Comparison of ENCODE assay signal across 12 cellular contexts in genomic region chr18:54086046-54086802, GRCh38.
DNase-seq lines count a peak whose midpoint lies in the region; ATAC-seq and TF ChIP-seq lines count a peak whose summit lies in the region.
"Had no signal": no experiment of that assay in that cellular context is flagged by ENCODE, and none has a peak within 500 bp of the region (broad histone marks: within the 10 kb centered on the region; RNA-seq: fewer than 3 reads in every experiment).

No MANE protein-coding gene starts in this region.

- H3K4me2 ChIP-seq in OCI-LY3 (ENCODE audit: low read length): peak overlapping the region; percentile 14

- intact Hi-C loops in left ventricle myocardium inferior (cut with micrococcal nuclease) (no loop called here), psoas muscle (cut with DNase I) (no loop called here)

- H3K9me3 ChIP-seq in OCI-LY3 (ENCODE audit: insufficient read depth, low read length) (peaks cover 11% of the 10 kb centered on the region; the same call in 1 of the 2 replicates), left ventricle myocardium inferior (replicated peaks) (peaks cover 7% of the 10 kb centered on the region), psoas muscle (peaks cover 5% of the 10 kb centered on the region)
- H3K9me3 ChIP-seq: thyroid gland had no signal

- H3K79me2 ChIP-seq in OCI-LY3 (ENCODE audit: low read length): no peaks in the 10 kb centered on the region

- no peak for TF ChIP-seq CTCF in OCI-LY3 (IDR thresholded peaks at IDR 0.05; ENCODE audit: low read depth, low read length)
- no peak for TF ChIP-seq CTCF in left ventricle myocardium inferior (IDR thresholded peaks at IDR 0.05; ENCODE audit: borderline replicate concordance)
- TF ChIP-seq CTCF in psoas muscle (IDR thresholded peaks at IDR 0.05): no peak

- ATAC-seq in GM19351 (IDR thresholded peaks at IDR 0.05; ENCODE audit: unreplicated experiment) (peak; percentile 87), HG03095 (IDR thresholded peaks at IDR 0.05; ENCODE audit: unreplicated experiment) (peak; percentile 69), psoas muscle (no peak)

- H3K27ac ChIP-seq in OCI-LY3 (ENCODE audit: low read length) (no peak overlapping the region), left ventricle myocardium inferior (replicated peaks) (no peak overlapping the region), psoas muscle (no peak overlapping the region)
- H3K27ac ChIP-seq: thyroid gland, VCaP had no signal

- H3K4me1 ChIP-seq in OCI-LY3 (ENCODE audit: low read length) (peaks cover 13% of the 10 kb centered on the region), left ventricle myocardium inferior (peaks cover 18% of the 10 kb centered on the region), psoas muscle (no peaks in the 10 kb centered on the region)
- H3K4me1 ChIP-seq: thyroid gland had no signal

- H3K36me3 ChIP-seq in OCI-LY3 (replicated peaks; ENCODE audit: low read depth, low read length) (no peaks in the 10 kb centered on the region), left ventricle myocardium inferior (no peaks in the 10 kb centered on the region), psoas muscle (ENCODE audit: insufficient read depth in 1 of 2, low read depth in 1 of 2) (no peaks in the 10 kb centered on the region)
- H3K36me3 ChIP-seq: thyroid gland had no signal

- WGBS in psoas muscle, 3 donors: 61 to 69% (median 68%) methylated on average over 7 to 8 of the region's 8 CpGs

- no peak overlapping the region for H2AFZ ChIP-seq in OCI-LY3 (ENCODE audit: low read depth, low read length)

- no peak overlapping the region for H3K9ac ChIP-seq in OCI-LY3 (ENCODE audit: low read length)

- H4K20me1 ChIP-seq in OCI-LY3 (ENCODE audit: insufficient read depth, low read length): no peaks in the 10 kb centered on the region

- H3K4me3 ChIP-seq in OCI-LY3 (ENCODE audit: low read length) (no peak overlapping the region), left ventricle myocardium inferior (no peak overlapping the region), psoas muscle (no peak overlapping the region)
- H3K4me3 ChIP-seq: thyroid gland had no signal

- DNase-seq in GF-D8 (lab: John Stamatoyannopoulos, UW): peak; percentile 97
- no peak for DNase-seq in left ventricle myocardium inferior
- DNase-seq in mucosa of gallbladder (ENCODE audit: low spot score): no peak
- DNase-seq in T1000 (lab: John Stamatoyannopoulos, UW): no peak
- DNase-seq in psoas muscle: no peak
- DNase-seq: HCEC 1CT, NCI-H2227 treated with DMSO at 0.1 percent for 48 hours, thyroid gland had no signal

- H3K27me3 ChIP-seq in OCI-LY3 (ENCODE audit: low read depth, low read length): no peaks in the 10 kb centered on the region
- no peaks in the 10 kb centered on the region for H3K27me3 ChIP-seq in left ventricle myocardium inferior (ENCODE audit: low read depth)
- H3K27me3 ChIP-seq in psoas muscle (ENCODE audit: insufficient read depth in 3 of 3, low read length in 2 of 3): no peaks in the 10 kb centered on the region
- H3K27me3 ChIP-seq: thyroid gland had no signal

Comparison
In these comparisons a context has a peak if more than half of its experiments do, and no peak if none do; other contexts are left out.
1. ATAC-seq: peak in GM19351 (single experiment) and HG03095 (single experiment); none in psoas muscle (0 of 4).